Comparison of ENCODE assay signal across 31 cellular contexts in genomic region chr2:208867374-208867773, GRCh38.
"Had no signal": no experiment of that assay in that cellular context is flagged by ENCODE, and none has a peak within 500 bp of the region (broad histone marks: within the 10 kb centered on the region; RNA-seq: fewer than 3 reads in every experiment).

No MANE protein-coding gene starts in this region.

- H3K36me3 ChIP-seq: MG63, SJCRH30 had no signal

- H3K27me3 Mint-ChIP-seq: T-cell had no signal

- H3K9me3 ChIP-seq: MG63 had no signal

- H3K4me1 Mint-ChIP-seq: T-cell had no signal

- H3K36me3 Mint-ChIP-seq: T-cell had no signal

- H3K27ac Mint-ChIP-seq: T-cell had no signal

- ATAC-seq: Panc1, Right ventricle myocardium inferior, SK-N-SH treated with all-trans-retinoic acid at 6 μM for 48 hours, T-cell had no signal

- DNase-seq: MG63, NCI-H1048, NCI-H1092 treated with DMSO at 0.1 percent for 48 hours, NCI-H1105 treated with DMSO at 0.1 percent for 48 hours, NCI-H1417, NCI-H1436, NCI-H146, NCI-H1694, NCI-H187, NCI-H1930, NCI-H2029 treated with DMSO at 0.1 percent for 48 hours, NCI-H2081 treated with DMSO at 0.1 percent for 48 hours, NCI-H2107, NCI-H2171, NCI-H226, NCI-H446 treated with DMSO at 0.1 percent for 48 hours, NCI-H510A, NCI-H524, NCI-H526, NCI-H69, NCI-H748 treated with DMSO at 0.1 percent for 48 hours, PC-9, SHP77, SIG-M5, SJCRH30, T-cell had no signal

- H3K4me1 ChIP-seq: SJCRH30 had no signal

- H3K4me3 ChIP-seq: MG63, PC-9, SJCRH30, SK-N-MC had no signal

- H3K4me3 Mint-ChIP-seq: T-cell had no signal

- H3K27me3 ChIP-seq: MG63, SJCRH30 had no signal

- H3K27ac ChIP-seq: PC-9, RWPE1, SJCRH30, SK-N-MC had no signal
